Comparison of ENCODE assay signal across 8 cellular contexts in genomic region chrX:151397741-151398070, GRCh38. TPM values are rescaled to one million over a fixed set of nuclear protein-coding genes. Genes with fewer than 3 reads are reported as not detected.
DNase-seq lines count a peak whose midpoint lies in the region; ATAC-seq and TF ChIP-seq lines count a peak whose summit lies in the region.

No MANE protein-coding gene starts in this region.

- ATAC-seq in heart right ventricle (no peak), left ventricle myocardium superior (no peak), left lobe of liver (no peak)

- H3K4me3 Mint-ChIP-seq in nephron progenitor cell, result peak overlapping the region; percentile 90

- intact Hi-C loops in heart right ventricle (cut with DNase I) (no loop called here), left ventricle myocardium superior (cut with micrococcal nuclease) (no loop called here), dorsolateral prefrontal cortex (cut with DNase I) (loop anchor here in 1 of 2 donors (10.0 kb wide), 2 partner anchors 243 to 503 kb away; partner anchors contain the start of gene CD99L2)

- H3K4me1 Mint-ChIP-seq in nephron progenitor cell, result peaks cover 50% of the 10 kb centered on the region

- no peaks in the 10 kb centered on the region for H3K27me3 Mint-ChIP-seq in nephron progenitor cell (ENCODE audit: low read depth, poor library complexity)

- peak overlapping the region; percentile 33 to 92 (median 77) for H3K4me3 ChIP-seq in heart right ventricle
- H3K4me3 ChIP-seq in dorsolateral prefrontal cortex, result peak overlapping the region; percentile 32 to 88 (median 76)

- 8% methylated on average over 2 of the region's 2 CpGs for WGBS in heart right ventricle, 2 donors

- peaks cover 0 to 45% (median 12%) of the 10 kb centered on the region in 9 donors for H3K4me1 ChIP-seq in heart right ventricle

- H3K27ac Mint-ChIP-seq in nephron progenitor cell, result peak overlapping the region; percentile 21

- TF ChIP-seq CTCF in heart right ventricle (IDR thresholded peaks at IDR 0.05) (no peak), dorsolateral prefrontal cortex (IDR thresholded peaks at IDR 0.05 in 54 of 56, conservative IDR thresholded peaks at IDR 0.05 in 2 of 56; ENCODE audit: low read depth in 1 of 56, partially characterized antibody in 56 of 56) (no peak), nephron progenitor cell (IDR thresholded peaks at IDR 0.05) (no peak)

- peaks cover 48% of the 10 kb centered on the region for H3K9me3 Mint-ChIP-seq in nephron progenitor cell

- no peaks in the 10 kb centered on the region for H3K36me3 Mint-ChIP-seq in nephron progenitor cell (ENCODE audit: low read depth)

- DNase-seq in heart right ventricle (no peak), left ventricle myocardium superior (no peak), NCI-H526 treated with DMSO at 0.1 percent for 48 hours (lab: John Stamatoyannopoulos, UW) (peak; percentile 0), dorsolateral prefrontal cortex (no peak), nephron progenitor cell (no peak), AML-193 (lab: John Stamatoyannopoulos, UW) (no peak), left lobe of liver (ENCODE audit: low spot score) (no peak), NCI-H1417 (lab: John Stamatoyannopoulos, UW) (no peak)

- H3K27me3 ChIP-seq in heart right ventricle (no peaks in the 10 kb centered on the region), dorsolateral prefrontal cortex (peaks cover 0 to 22% (median 0%) of the 10 kb centered on the region in 45 donors)

- H3K9me3 ChIP-seq in heart right ventricle, result no peaks in the 10 kb centered on the region

- peak overlapping the region in 9 of 10 donors; percentile 67 to 92 (median 91) for H3K27ac ChIP-seq in heart right ventricle
- H3K27ac ChIP-seq in dorsolateral prefrontal cortex, result peak overlapping the region in 9 of 59 donors; percentile 50 to 94 (median 85)

- no peaks in the 10 kb centered on the region for H3K36me3 ChIP-seq in heart right ventricle

RNA-seq across cellular contexts. Expression of gene VMA21, which starts 0.7 kb away (rescaled TPM):
- total RNA-seq in heart right ventricle (10 to 100 TPM; 18.3 to 26.6 (median 22.2) TPM), left ventricle myocardium superior (21.9 TPM), dorsolateral prefrontal cortex (10 to 100 TPM; 19.6 to 44.8 (median 33.2) TPM), left lobe of liver (8.5 TPM)
- 1 to 10 TPM; 4.3 to 9.0 TPM for polyA plus RNA-seq in heart right ventricle
